Comparison of ENCODE assay signal across 24 cellular contexts in the genomic region with DNA sequence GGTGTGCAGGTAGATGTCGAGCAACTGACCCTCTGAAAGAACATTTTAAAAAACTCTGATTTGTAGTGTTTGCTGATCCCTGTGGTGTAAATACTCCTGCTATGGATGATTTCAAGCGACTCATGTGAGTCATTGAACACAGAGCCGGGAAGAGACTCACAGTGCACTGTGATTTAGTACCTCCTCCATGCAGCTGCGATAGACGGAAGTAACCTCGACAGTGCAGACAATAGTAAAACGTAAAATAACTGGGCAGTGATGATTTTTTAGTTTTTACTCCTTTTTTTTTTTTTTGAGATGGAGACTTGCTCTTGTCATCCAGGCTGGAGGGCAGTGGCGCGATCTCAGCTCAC. TPM values are rescaled to one million over a fixed set of nuclear protein-coding genes. Genes with fewer than 3 reads are reported as not detected.
DNase-seq lines count a peak whose midpoint lies in the region; ATAC-seq, FAIRE-seq and TF ChIP-seq lines count a peak whose summit lies in the region.
"Had no signal": no experiment of that assay in that cellular context is flagged by ENCODE, and none has a peak within 500 bp of the region (broad histone marks: within the 10 kb centered on the region; RNA-seq: fewer than 3 reads in every experiment).

No MANE protein-coding gene starts in this region.

- TF ChIP-seq EP300 in GM12878 (IDR thresholded peaks at IDR 0.05; ENCODE audit: borderline replicate concordance in 1 of 2, control insufficient read depth in 1 of 2, low read depth in 2 of 2, low read length in 2 of 2) = no peak

- POLR2A ChIA-PET in GM12878 (lab: Charles Lee) = interaction anchor here (0.6 to 1.2 kb wide), 3 partner anchors 8 to 1010 kb away, joined by 3 to 6 read pairs (median 4); no protein-coding TSS in a partner anchor

- no peaks in the 10 kb centered on the region for H3K9me3 ChIP-seq in GM12878 (replicated peaks; ENCODE audit: control insufficient read depth, insufficient read depth, low read length)

- no peak for TF ChIP-seq RAD21 in GM12878 (IDR thresholded peaks at IDR 0.05; ENCODE audit: insufficient read depth, low read depth, low read length)

- no peak overlapping the region for H3K9ac ChIP-seq in GM12878 (ENCODE audit: control insufficient read depth, insufficient read depth, low read length)

- no peak overlapping the region for H2AFZ ChIP-seq in GM12878 (ENCODE audit: control insufficient read depth, low read depth, low read length)

- H3K27me3 Mint-ChIP-seq in T-helper 1 cell treated with Interleukin-12 subunit alpha and Interleukin-12 subunit beta and Interleukin-4 antibody, amounts not matched to agents 30 μg/mL and 1 μg/mL, for 36 hours (ENCODE audit: low read depth) = no peaks in the 10 kb centered on the region

- WGBS in GM12878 (ENCODE audit: insufficient coverage, insufficient replicate concordance, low lambda C conversion rate, missing lambda C conversion rate) = 65% methylated on average over 9 of the region's 9 CpGs

- peaks cover 20% of the 10 kb centered on the region for H3K79me2 ChIP-seq in GM12878 (ENCODE audit: control insufficient read depth, insufficient read depth, low read length)

- CTCF ChIA-PET in GM12878 (lab: Yijun Ruan, JAX) = interaction anchor here (0.9 to 17.1 kb wide), 12 partner anchors 9 to 377 kb away, joined by 3 to 242 read pairs (median 4); a partner anchor contains a TSS

- peak overlapping the region; percentile 28 for H3K4me3 Mint-ChIP-seq in T-helper 1 cell treated with Interleukin-12 subunit alpha and Interleukin-12 subunit beta and Interleukin-4 antibody, amounts not matched to agents 30 μg/mL and 1 μg/mL, for 36 hours
- H3K4me3 Mint-ChIP-seq: dendritic cell treated with granulocyte-macrophage colony-stimulating factor and Interleukin-4, amounts not matched to agents 40 ng/mL and 50 ng/mL, for 4 days; memory B cell; nephron progenitor cell; WTC11 had no signal

- H3K4me1 Mint-ChIP-seq in T-helper 1 cell treated with Interleukin-12 subunit alpha and Interleukin-12 subunit beta and Interleukin-4 antibody, amounts not matched to agents 30 μg/mL and 1 μg/mL, for 36 hours (ENCODE audit: low read depth) = peaks cover 35% of the 10 kb centered on the region
- H3K4me1 Mint-ChIP-seq: WTC11 had no signal

- ATAC-seq in GM12878 = no peak

- H3K27ac ChIP-seq in GM12878 (ENCODE audit: control insufficient read depth, insufficient read depth) = no peak overlapping the region
- H3K27ac ChIP-seq: C4-2B, epithelial cell of prostate had no signal

- H3K27ac Mint-ChIP-seq in T-helper 1 cell treated with Interleukin-12 subunit alpha and Interleukin-12 subunit beta and Interleukin-4 antibody, amounts not matched to agents 30 μg/mL and 1 μg/mL, for 36 hours = peak overlapping the region; percentile 62
- H3K27ac Mint-ChIP-seq: dendritic cell treated with granulocyte-macrophage colony-stimulating factor and Interleukin-4, amounts not matched to agents 40 ng/mL and 50 ng/mL, for 4 days; memory B cell; nephron progenitor cell; WTC11 had no signal

- no peaks in the 10 kb centered on the region for H3K9me3 Mint-ChIP-seq in T-helper 1 cell treated with Interleukin-12 subunit alpha and Interleukin-12 subunit beta and Interleukin-4 antibody, amounts not matched to agents 30 μg/mL and 1 μg/mL, for 36 hours
- H3K9me3 Mint-ChIP-seq: dendritic cell treated with granulocyte-macrophage colony-stimulating factor and Interleukin-4, amounts not matched to agents 40 ng/mL and 50 ng/mL, for 4 days; memory B cell; nephron progenitor cell; WTC11 had no signal

- H4K20me1 ChIP-seq in GM12878 (ENCODE audit: control insufficient read depth, insufficient read depth) = no peaks in the 10 kb centered on the region

- H3K4me2 ChIP-seq in GM12878 (ENCODE audit: control insufficient read depth, insufficient read depth) = no peak overlapping the region

- SMC1A ChIA-PET in GM12878 (lab: Charles Lee; ENCODE audit: uncharacterized antibody, unreplicated experiment) = interaction anchor here (1.2 to 3.9 kb wide), 8 partner anchors 9 to 78 kb away, joined by 3 to 17 read pairs (median 8); a partner anchor contains a TSS

- TF ChIP-seq POLR2A in GM12878 (IDR thresholded peaks at IDR 0.05; ENCODE audit: low read depth, low read length) = no peak

- H3K4me1 ChIP-seq in GM12878 (ENCODE audit: control insufficient read depth, insufficient read depth, low read length) = peaks cover 22% of the 10 kb centered on the region

- RAD21 ChIA-PET in GM12878 (lab: Charles Lee; ENCODE audit: unreplicated experiment) = interaction anchor here (0.8 to 5.9 kb wide), 5 partner anchors 9 to 80 kb away, joined by 3 to 74 read pairs (median 6); a partner anchor contains a TSS

- no peak for FAIRE-seq in GM12878 (lab: Jason Lieb, UNC)

- H3K27me3 ChIP-seq in GM12878 (replicated peaks in 1 of 2; ENCODE audit: control insufficient read depth in 2 of 2, insufficient read depth in 2 of 2, low read length in 1 of 2) (no peaks in the 10 kb centered on the region), H7 (ENCODE audit: control insufficient read depth, insufficient read depth, low read length) (no peaks in the 10 kb centered on the region; the same call in 1 of the 2 replicates)

- DNase-seq in NCI-H345 (lab: John Stamatoyannopoulos, UW) = peak; percentile 65
- no peak for DNase-seq in NCI-H345 treated with DMSO at 0.1 percent for 48 hours (lab: John Stamatoyannopoulos, UW; ENCODE audit: unreplicated experiment)
- peak; percentile 89 for DNase-seq in DMS53 (lab: John Stamatoyannopoulos, UW)
- no peak for DNase-seq in GM12878 (ENCODE audit: low read depth, low spot score)
- no peak for DNase-seq in epidermal melanocyte (ENCODE audit: insufficient read length, low spot score)
- no peak for DNase-seq in H7
- no peak for DNase-seq in NCI-H446 treated with DMSO at 0.1 percent for 48 hours (lab: John Stamatoyannopoulos, UW)
- DNase-seq: 8988T, DMS153, foreskin melanocyte, GOT3, NCI-H187, nephron progenitor cell, Right ventricle myocardium superior had no signal

- BruUV-seq in GM12878 (replicated peaks; lab: Mats Ljungman, UMichigan) = no TSS peak

- intact Hi-C loops in GM12878 (cut with micrococcal nuclease; ENCODE audit: unreplicated experiment) = loop anchor here (1.0 kb wide), 1 partner anchor 42 kb away; no protein-coding TSS in a partner anchor

- in situ Hi-C loops in GM12878 (cut with MboI) = no loop called here

- peaks cover 27% of the 10 kb centered on the region for H3K36me3 Mint-ChIP-seq in T-helper 1 cell treated with Interleukin-12 subunit alpha and Interleukin-12 subunit beta and Interleukin-4 antibody, amounts not matched to agents 30 μg/mL and 1 μg/mL, for 36 hours (ENCODE audit: low read depth)
- H3K36me3 Mint-ChIP-seq: memory B cell, WTC11 had no signal

- H3K4me3 ChIP-seq in GM12878 = no peak overlapping the region
- H3K4me3 ChIP-seq in H7 (ENCODE audit: insufficient read depth, low read depth, low read length) = no peak overlapping the region

- TF ChIP-seq CTCF in GM12878 (IDR thresholded peaks at IDR 0.05 in 2 of 3, conservative IDR thresholded peaks at IDR 0.05 in 1 of 3; ENCODE audit: control insufficient read depth in 2 of 3, extremely low read depth in 1 of 3, insufficient read depth in 1 of 3, low read depth in 3 of 3, low read length in 3 of 3) = no peak

- H3K36me3 ChIP-seq in GM12878 (ENCODE audit: control insufficient read depth in 2 of 2, insufficient read depth in 2 of 2, low read length in 1 of 2) (peaks cover 2 to 11% of the 10 kb centered on the region in 2 experiments; a peak in 3 of 4 replicates), H7 (replicated peaks; ENCODE audit: control insufficient read depth, insufficient read depth, low read length) (no peaks in the 10 kb centered on the region)

TF ChIP-seq in GM12878, 131 proteins besides CTCF, POLR2A, EP300 and RAD21 (continues in another document):
- no peak for TF ChIP-seq CBFB (IDR thresholded peaks at IDR 0.05; ENCODE audit: low read depth)

RNA-seq across cellular contexts. Expression of a gene that starts 8.7 kb away (rescaled TPM):
- total RNA-seq in GM12878 (2013; cell fraction: nucleolus; rRNA removed) = 7.7 and 9.6 TPM in 2 replicates
- total RNA-seq in GM12878 (2014; rRNA removed) = 7.9 and 8.4 TPM in 2 replicates
- total RNA-seq in GM12878 (2014; rRNA removed; fragmentation: Illumina TruSeq; extraction: Trizol) = 3.2 and 4.1 TPM in 2 replicates
- 8.3 and 9.5 TPM in 2 replicates for total RNA-seq in GM12878 (2021)
- 2.3 TPM for polyA plus RNA-seq in GM12878 (2011; ENCODE audit: low read depth)
- 8.6 and 9.6 TPM in 2 replicates for polyA plus RNA-seq in GM12878 (2011; rRNA removed)
- polyA plus RNA-seq in GM12878 (2011; cell fraction: cytosol; rRNA removed) = 11.3 and 12.2 TPM in 2 replicates
- 21.6 and 25.3 TPM in 2 replicates for polyA plus RNA-seq in GM12878 (2011; cell fraction: nucleus; rRNA removed)
- 4.7 and 7.3 TPM in 2 replicates for polyA plus RNA-seq in GM12878 (2012)
- polyA plus RNA-seq in GM12878 (2014; fragmentation: Illumina TruSeq; extraction: Trizol) = 4.8 and 6.0 TPM in 2 replicates
- polyA plus RNA-seq in GM12878 (2014; fragmentation: Nextera tagmentation; extraction: Ambion mirVana) = 1 to 10 TPM in 1 of 2 experiments, under 1 TPM in 1; 0.63 to 1.8 TPM
- polyA plus RNA-seq in GM12878 (2014; rRNA removed) = 6.0 and 6.3 TPM in 2 replicates
- polyA plus RNA-seq in GM12878 (2016; fragmentation: Nextera tagmentation; extraction: Ambion mirVana) = 1 to 10 TPM; 1.6 to 1.7 TPM
- 6.6 and 12.4 TPM in 2 replicates for polyA minus RNA-seq in GM12878 (2011; rRNA and poly(A)+ RNA removed)
- 6.7 and 10.3 TPM in 2 replicates for polyA minus RNA-seq in GM12878 (2011; cell fraction: cytosol; rRNA and poly(A)+ RNA removed)
- polyA minus RNA-seq in GM12878 (2011; cell fraction: nucleus; rRNA and poly(A)+ RNA removed) = 9.1 and 11.5 TPM in 2 replicates
- total RNA-seq in H7 (2014; rRNA removed; shearing (Covaris generic)) = not detected in 2 replicates
- total RNA-seq: kidney epithelial cell, M059J, NCI-H460, pulmonary artery endothelial cell had no signal

RNA-seq across cellular contexts. Expression of a gene that starts 47.8 kb away (rescaled TPM):
- total RNA-seq in GM12878 (2013; cell fraction: nucleolus; rRNA removed) = 10.4 and 10.6 TPM in 2 replicates
- total RNA-seq in GM12878 (2014; rRNA removed) (0.11 and 0.23 TPM in 2 replicates), GM12878 (2014; rRNA removed; fragmentation: Illumina TruSeq; extraction: Trizol) (0.18 and 0.85 TPM in 2 replicates), GM12878 (2021) (0.69 and 1.5 TPM in 2 replicates)
- polyA plus RNA-seq in GM12878 (2011; ENCODE audit: low read depth) = 0.79 TPM
- polyA plus RNA-seq in GM12878 (2011; rRNA removed) (2.0 and 2.7 TPM in 2 replicates), GM12878 (2014; fragmentation: Illumina TruSeq; extraction: Trizol) (0.38 TPM in 1 of 2 replicates, not detected in the other), GM12878 (2014; fragmentation: Nextera tagmentation; extraction: Ambion mirVana) (not detected), GM12878 (2014; rRNA removed) (0.74 and 1.4 TPM in 2 replicates), GM12878 (2016; fragmentation: Nextera tagmentation; extraction: Ambion mirVana) (under 1 TPM in 1 of 2 experiments, not detected in 1; 0.11 TPM)
- 1.9 and 3.5 TPM in 2 replicates for polyA plus RNA-seq in GM12878 (2011; cell fraction: cytosol; rRNA removed)
- polyA plus RNA-seq in GM12878 (2011; cell fraction: nucleus; rRNA removed) = 18.8 and 22.1 TPM in 2 replicates
- polyA plus RNA-seq in GM12878 (2012) = 1.8 and 2.9 TPM in 2 replicates
- 1.4 and 1.8 TPM in 2 replicates for polyA minus RNA-seq in GM12878 (2011; rRNA and poly(A)+ RNA removed)
- 0.94 and 1.1 TPM in 2 replicates for polyA minus RNA-seq in GM12878 (2011; cell fraction: cytosol; rRNA and poly(A)+ RNA removed)
- polyA minus RNA-seq in GM12878 (2011; cell fraction: nucleus; rRNA and poly(A)+ RNA removed) = 1.8 and 2.7 TPM in 2 replicates
- total RNA-seq in H7 (2014; rRNA removed; shearing (Covaris generic)) = 13.9 and 16.3 TPM in 2 replicates

Comparison
In these comparisons a context has a peak if more than half of its experiments do, and no peak if none do; other contexts are left out.
1. DNase-seq: peak in NCI-H345 (single experiment) and DMS53 (single experiment); none in NCI-H345 treated with DMSO at 0.1 percent for 48 hours (single experiment), GM12878 (single experiment), epidermal melanocyte (single experiment), H7 (single experiment) and NCI-H446 treated with DMSO at 0.1 percent for 48 hours (single experiment).